ENCODE assay signal across 15 cellular contexts in the genomic region with DNA sequence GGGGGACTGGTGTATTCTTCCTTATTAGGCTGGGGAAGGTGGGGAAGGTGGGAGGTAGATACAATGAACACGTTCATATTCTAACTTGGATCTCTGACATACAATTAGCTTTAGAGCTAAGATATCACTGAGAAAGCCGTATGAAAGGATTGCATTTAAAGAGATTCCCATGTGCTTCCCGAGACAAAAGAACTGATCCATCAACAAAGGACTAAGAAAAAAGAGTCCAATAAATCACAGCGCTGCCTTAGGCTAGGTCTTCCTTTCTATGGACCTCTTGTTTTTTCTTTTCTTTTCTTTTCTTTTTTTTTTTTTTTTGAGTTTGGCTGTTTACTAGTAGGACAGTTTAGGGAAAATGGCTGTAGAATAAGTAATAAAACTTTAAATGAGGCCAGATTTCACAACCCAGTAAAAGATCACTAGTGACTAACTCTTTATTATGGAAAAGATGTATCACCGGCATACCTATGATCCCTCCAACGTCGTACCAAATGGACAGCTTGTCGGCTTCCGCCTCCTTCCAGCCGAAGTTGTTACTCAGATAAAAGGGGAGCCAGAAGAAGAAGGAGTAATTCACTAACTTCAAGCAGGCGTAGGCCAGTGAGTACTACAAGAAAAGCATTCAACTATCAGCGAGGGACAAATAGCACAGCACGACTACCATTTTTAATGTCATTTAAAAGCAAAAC. TPM values are rescaled to one million over a fixed set of nuclear protein-coding genes. Genes with fewer than 3 reads are reported as not detected.
DNase-seq lines count a peak whose midpoint lies in the region; ATAC-seq and TF ChIP-seq lines count a peak whose summit lies in the region.
"Had no signal": no experiment of that assay in that cellular context is flagged by ENCODE, and none has a peak within 500 bp of the region (broad histone marks: within the 10 kb centered on the region; RNA-seq: fewer than 3 reads in every experiment).

No MANE protein-coding gene starts in this region.

- peaks cover 64% of the 10 kb centered on the region for H3K36me3 Mint-ChIP-seq in activated T-helper 1 cell treated with anti-CD3 and anti-CD28 coated beads, Interleukin-12 subunit alpha, Interleukin-12 subunit beta, Interleukin-2, Interleukin-4 antibody, amounts not matched to agents 30 ng/mL and 10 ng/mL and 1 ng/mL, durations not matched to agents 14 hours and 24 hours and 36 hours (ENCODE audit: low read depth)

- no peaks in the 10 kb centered on the region for H3K4me1 ChIP-seq in gastrocnemius medialis

- no peak overlapping the region for H3K4me3 ChIP-seq in fibroblast of the aortic adventitia (ENCODE audit: low read depth, low read length)
- H3K4me3 ChIP-seq in gastrocnemius medialis: no peak overlapping the region

- no peak for ATAC-seq in gastrocnemius medialis
- no peak for ATAC-seq in GM21576 (IDR thresholded peaks at IDR 0.05; ENCODE audit: unreplicated experiment)
- ATAC-seq in GM19397 (IDR thresholded peaks at IDR 0.05; ENCODE audit: unreplicated experiment): no peak
- ATAC-seq: stimulated activated memory B cell treated with anti-CD40 and anti-IgM and Interleukin-4, amounts not matched to agents 10 μg/mL and 1 μg/mL and 100 μg/mL, for 72 hours; WTC11 had no signal

- no peak overlapping the region for H3K4me3 Mint-ChIP-seq in activated T-helper 1 cell treated with anti-CD3 and anti-CD28 coated beads, Interleukin-12 subunit alpha, Interleukin-12 subunit beta, Interleukin-2, Interleukin-4 antibody, amounts not matched to agents 30 ng/mL and 10 ng/mL and 1 ng/mL, durations not matched to agents 14 hours and 24 hours and 36 hours
- H3K4me3 Mint-ChIP-seq: CD4-positive, alpha-beta memory T cell; stimulated activated memory B cell treated with anti-CD40 and anti-IgM and Interleukin-4, amounts not matched to agents 10 μg/mL and 1 μg/mL and 100 μg/mL, for 72 hours; WTC11 had no signal

- peaks cover 28% of the 10 kb centered on the region for H3K4me1 Mint-ChIP-seq in activated T-helper 1 cell treated with anti-CD3 and anti-CD28 coated beads, Interleukin-12 subunit alpha, Interleukin-12 subunit beta, Interleukin-2, Interleukin-4 antibody, amounts not matched to agents 30 ng/mL and 10 ng/mL and 1 ng/mL, durations not matched to agents 14 hours and 24 hours and 36 hours (ENCODE audit: low read depth)
- H3K4me1 Mint-ChIP-seq: WTC11 had no signal

- no peaks in the 10 kb centered on the region for H3K9me3 ChIP-seq in gastrocnemius medialis
- H3K9me3 ChIP-seq: SK-N-SH had no signal

- intact Hi-C loops in activated T-helper 1 cell treated with anti-CD3 and anti-CD28 coated beads, Interleukin-12 subunit alpha, Interleukin-12 subunit beta, Interleukin-2, Interleukin-4 antibody, amounts not matched to agents 30 ng/mL and 10 ng/mL and 1 ng/mL, durations not matched to agents 14 hours and 24 hours and 36 hours (cut with micrococcal nuclease): no loop called here
- intact Hi-C loops in gastrocnemius medialis (cut with DNase I; ENCODE audit: low total_unique reads): no loop called here

- H3K27ac Mint-ChIP-seq in activated T-helper 1 cell treated with anti-CD3 and anti-CD28 coated beads, Interleukin-12 subunit alpha, Interleukin-12 subunit beta, Interleukin-2, Interleukin-4 antibody, amounts not matched to agents 30 ng/mL and 10 ng/mL and 1 ng/mL, durations not matched to agents 14 hours and 24 hours and 36 hours: peak overlapping the region; percentile 18
- H3K27ac Mint-ChIP-seq: stimulated activated memory B cell treated with anti-CD40 and anti-IgM and Interleukin-4, amounts not matched to agents 10 μg/mL and 1 μg/mL and 100 μg/mL, for 72 hours; WTC11 had no signal

- no peaks in the 10 kb centered on the region for H3K27me3 ChIP-seq in gastrocnemius medialis

- in situ Hi-C loops in gastrocnemius medialis (cut with MboI; ENCODE audit: low sequenced_read_pairs in 4 of 4): no loop called here

- TF ChIP-seq POLR2A in gastrocnemius medialis (IDR thresholded peaks at IDR 0.05): no peak

- H3K9me3 Mint-ChIP-seq in activated T-helper 1 cell treated with anti-CD3 and anti-CD28 coated beads, Interleukin-12 subunit alpha, Interleukin-12 subunit beta, Interleukin-2, Interleukin-4 antibody, amounts not matched to agents 30 ng/mL and 10 ng/mL and 1 ng/mL, durations not matched to agents 14 hours and 24 hours and 36 hours: no peaks in the 10 kb centered on the region
- H3K9me3 Mint-ChIP-seq: CD4-positive, alpha-beta memory T cell; stimulated activated memory B cell treated with anti-CD40 and anti-IgM and Interleukin-4, amounts not matched to agents 10 μg/mL and 1 μg/mL and 100 μg/mL, for 72 hours; WTC11 had no signal

- DNase-seq in COLO829 (ENCODE audit: low spot score) (peak; percentile 93), fibroblast of the aortic adventitia (ENCODE audit: low read depth) (peak; percentile 55), gastrocnemius medialis (no peak), NCI-H146 (lab: John Stamatoyannopoulos, UW) (no peak)
- DNase-seq in activated T-helper 1 cell treated with anti-CD3 and anti-CD28 coated beads, Interleukin-12 subunit alpha, Interleukin-12 subunit beta, Interleukin-2, Interleukin-4 antibody, amounts not matched to agents 30 ng/mL and 10 ng/mL and 1 ng/mL, durations not matched to agents 14 hours and 24 hours and 36 hours (ENCODE audit: low spot score): no peak
- no peak for DNase-seq in effector CD8-positive, alpha-beta T cell (lab: John Stamatoyannopoulos, UW)
- DNase-seq: aorta; CD4-positive, alpha-beta memory T cell; NCI-H2107; SK-N-SH; stimulated activated CD4-positive, alpha-beta T cell treated with anti-CD3 and anti-CD28 coated beads, Interleukin-4, amount 100 ng/mL, for 24 hours had no signal

- H3K27me3 Mint-ChIP-seq in activated T-helper 1 cell treated with anti-CD3 and anti-CD28 coated beads, Interleukin-12 subunit alpha, Interleukin-12 subunit beta, Interleukin-2, Interleukin-4 antibody, amounts not matched to agents 30 ng/mL and 10 ng/mL and 1 ng/mL, durations not matched to agents 14 hours and 24 hours and 36 hours (ENCODE audit: insufficient read depth): no peaks in the 10 kb centered on the region
- H3K27me3 Mint-ChIP-seq: CD4-positive, alpha-beta memory T cell; stimulated activated memory B cell treated with anti-CD40 and anti-IgM and Interleukin-4, amounts not matched to agents 10 μg/mL and 1 μg/mL and 100 μg/mL, for 72 hours had no signal

- H3K27ac ChIP-seq in gastrocnemius medialis: peak overlapping the region in 3 of 4 donors; percentile 48 to 50 (median 49)

- TF ChIP-seq CTCF in fibroblast of the aortic adventitia (IDR thresholded peaks at IDR 0.05; ENCODE audit: insufficient read depth, low read length): no peak
- no peak for TF ChIP-seq CTCF in gastrocnemius medialis (IDR thresholded peaks at IDR 0.05 in 4 of 5, conservative IDR thresholded peaks at IDR 0.05 in 1 of 5)

- H3K36me3 ChIP-seq in gastrocnemius medialis: peaks cover 0 to 59% of the 10 kb centered on the region in 2 donors

RNA-seq across cellular contexts. Expression of a gene that starts 50.0 kb away (rescaled TPM):
- total RNA-seq in activated T-helper 1 cell treated with anti-CD3 and anti-CD28 coated beads, Interleukin-12 subunit alpha, Interleukin-12 subunit beta, Interleukin-2, Interleukin-4 antibody, amounts not matched to agents 30 ng/mL and 10 ng/mL and 1 ng/mL, durations not matched to agents 14 hours and 24 hours and 36 hours: 169 and 171 TPM in 2 replicates
- total RNA-seq in fibroblast of the aortic adventitia (ENCODE audit: low replicate concordance) (62.3 and 74.1 TPM in 2 replicates), gastrocnemius medialis (10 to 100 TPM; 13.4 to 36.8 (median 18.0) TPM)

RNA-seq across cellular contexts. Expression of a gene that starts 55.6 kb away (rescaled TPM):
- total RNA-seq in activated T-helper 1 cell treated with anti-CD3 and anti-CD28 coated beads, Interleukin-12 subunit alpha, Interleukin-12 subunit beta, Interleukin-2, Interleukin-4 antibody, amounts not matched to agents 30 ng/mL and 10 ng/mL and 1 ng/mL, durations not matched to agents 14 hours and 24 hours and 36 hours: 23.9 and 27.0 TPM in 2 replicates
- total RNA-seq in fibroblast of the aortic adventitia (ENCODE audit: low replicate concordance) (not detected in 2 replicates), gastrocnemius medialis (not detected)
- total RNA-seq: aorta had no signal

Comparison
In these comparisons a context has a peak if more than half of its experiments do, and no peak if none do; other contexts are left out.
1. DNase-seq: peak in COLO829 (single experiment) and fibroblast of the aortic adventitia (single experiment); none in activated T-helper 1 cell treated with anti-CD3 and anti-CD28 coated beads, Interleukin-12 subunit alpha, Interleukin-12 subunit beta, Interleukin-2, Interleukin-4 antibody, amounts not matched to agents 30 ng/mL and 10 ng/mL and 1 ng/mL, durations not matched to agents 14 hours and 24 hours and 36 hours (single experiment), gastrocnemius medialis (0 of 2), NCI-H146 (single experiment) and effector CD8-positive, alpha-beta T cell (single experiment).
2. RNA of a gene that starts 55.6 kb away (total RNA-seq): 23.9 to 27.0 TPM in activated T-helper 1 cell treated with anti-CD3 and anti-CD28 coated beads, Interleukin-12 subunit alpha, Interleukin-12 subunit beta, Interleukin-2, Interleukin-4 antibody, amounts not matched to agents 30 ng/mL and 10 ng/mL and 1 ng/mL, durations not matched to agents 14 hours and 24 hours and 36 hours; not detected in fibroblast of the aortic adventitia and not detected in gastrocnemius medialis; every median in the first group is over 10 times any median in the second.